15 cellular contexts compared by ENCODE assay signal in the genomic region with DNA sequence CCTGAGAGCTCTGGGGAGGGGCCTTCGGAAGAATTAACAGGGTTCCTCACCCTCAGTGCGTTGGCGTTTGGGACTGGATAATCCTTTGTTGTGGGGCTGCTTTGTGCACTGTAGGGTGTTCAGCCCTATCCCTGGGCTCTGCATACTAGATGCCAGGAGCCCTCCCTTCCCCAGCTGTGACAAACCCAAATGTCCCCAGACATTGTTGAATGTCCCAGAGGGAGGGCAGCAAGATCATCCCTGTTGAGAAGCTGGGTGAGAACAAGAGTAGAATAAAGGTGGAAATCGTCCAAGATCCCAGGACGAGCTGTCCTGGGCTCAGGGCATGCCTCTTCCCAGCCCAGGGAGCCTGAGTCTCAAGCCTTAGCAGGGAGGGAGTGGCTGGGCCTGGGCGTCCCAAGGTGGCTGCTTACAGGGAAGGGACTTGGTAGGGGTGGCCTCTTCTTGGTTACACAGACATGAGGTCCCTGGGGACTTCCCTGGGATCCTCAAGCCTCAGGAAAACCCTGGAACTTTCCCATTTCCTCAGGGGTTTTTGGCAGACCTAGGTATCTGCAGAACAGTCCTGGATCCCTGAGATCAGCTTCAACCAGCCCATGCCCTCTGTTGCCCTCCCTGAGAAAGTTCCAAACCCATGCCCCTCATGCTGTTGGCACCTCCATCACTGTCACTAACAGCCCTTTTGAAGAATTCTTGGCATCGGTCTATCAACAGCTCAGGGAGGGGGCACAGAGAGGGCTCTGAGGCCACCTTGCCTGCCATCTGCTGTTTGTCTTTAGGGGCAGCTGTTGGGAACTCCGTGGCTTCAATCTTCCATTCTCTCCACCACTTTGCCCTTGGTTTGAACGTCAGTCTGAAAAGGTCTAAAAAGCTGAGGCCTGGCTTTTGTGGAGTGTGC. TPM values are rescaled to one million over a fixed set of nuclear protein-coding genes. Genes with fewer than 3 reads are reported as not detected.
DNase-seq lines count a peak whose midpoint lies in the region; ATAC-seq and TF ChIP-seq lines count a peak whose summit lies in the region.
"Had no signal": no experiment of that assay in that cellular context is flagged by ENCODE, and none has a peak within 500 bp of the region (broad histone marks: within the 10 kb centered on the region; RNA-seq: fewer than 3 reads in every experiment).

No MANE protein-coding gene starts in this region.

- no peak for TF ChIP-seq POLR2A in Peyer's patch (IDR thresholded peaks at IDR 0.05)

- no peak for TF ChIP-seq CTCF in RWPE2 (IDR thresholded peaks at IDR 0.05; ENCODE audit: poor library complexity, severe bottlenecking)
- no peak for TF ChIP-seq CTCF in lower lobe of right lung (IDR thresholded peaks at IDR 0.05)
- no peak for TF ChIP-seq CTCF in psoas muscle (IDR thresholded peaks at IDR 0.05)
- no peak for TF ChIP-seq CTCF in Peyer's patch (IDR thresholded peaks at IDR 0.05)

- H3K36me3 ChIP-seq in RWPE2 (ENCODE audit: low read depth) (no peaks in the 10 kb centered on the region), lower lobe of right lung (no peaks in the 10 kb centered on the region), psoas muscle (ENCODE audit: insufficient read depth in 1 of 2, low read depth in 1 of 2) (no peaks in the 10 kb centered on the region), Peyer's patch (no peaks in the 10 kb centered on the region)
- H3K36me3 ChIP-seq: gastrocnemius medialis, thoracic aorta had no signal

- H3K4me1 ChIP-seq in RWPE2 (ENCODE audit: insufficient read depth, poor library complexity, severe bottlenecking) (no peaks in the 10 kb centered on the region), lower lobe of right lung (peaks cover 7% of the 10 kb centered on the region), psoas muscle (no peaks in the 10 kb centered on the region), Peyer's patch (no peaks in the 10 kb centered on the region)
- H3K4me1 ChIP-seq: gastrocnemius medialis had no signal

- no peaks in the 10 kb centered on the region for H3K9me3 ChIP-seq in RWPE2 (ENCODE audit: severe bottlenecking)
- no peaks in the 10 kb centered on the region for H3K9me3 ChIP-seq in lower lobe of right lung
- no peaks in the 10 kb centered on the region for H3K9me3 ChIP-seq in psoas muscle
- H3K9me3 ChIP-seq in Peyer's patch, result no peaks in the 10 kb centered on the region
- H3K9me3 ChIP-seq: gastrocnemius medialis, thoracic aorta had no signal

- H3K4me3 ChIP-seq in RWPE2 (ENCODE audit: severe bottlenecking) (no peak overlapping the region), lower lobe of right lung (no peak overlapping the region), psoas muscle (no peak overlapping the region), Peyer's patch (no peak overlapping the region)
- H3K4me3 ChIP-seq: gastrocnemius medialis, PC-9, thoracic aorta had no signal

- no peak overlapping the region for H3K27ac ChIP-seq in RWPE2 (ENCODE audit: poor library complexity, severe bottlenecking)
- H3K27ac ChIP-seq in lower lobe of right lung, result no peak overlapping the region
- no peak overlapping the region for H3K27ac ChIP-seq in psoas muscle
- H3K27ac ChIP-seq in Peyer's patch, result no peak overlapping the region
- H3K27ac ChIP-seq: epithelial cell of prostate, gastrocnemius medialis, PC-9, thoracic aorta had no signal

- ATAC-seq in RWPE2 (ENCODE audit: low read depth) (0 out of 3 replicates have a peak, but pooled peaks have one; percentile 23), lower lobe of right lung (no peak), psoas muscle (no peak)
- ATAC-seq: stimulated activated effector memory CD8-positive, alpha-beta T cell treated with anti-CD3 and anti-CD28 coated beads, Interleukin-12 subunit alpha, Interleukin-12 subunit beta, amount 100 ng/mL, for 72 hours had no signal

- H3K27me3 ChIP-seq in RWPE2 (ENCODE audit: insufficient read depth, poor library complexity, severe bottlenecking), result no peaks in the 10 kb centered on the region
- H3K27me3 ChIP-seq in lower lobe of right lung (ENCODE audit: low read depth), result peaks cover 5% of the 10 kb centered on the region
- peaks cover 0 to 8% (median 4%) of the 10 kb centered on the region in 3 donors for H3K27me3 ChIP-seq in psoas muscle (ENCODE audit: insufficient read depth in 3 of 3, low read length in 2 of 3)
- H3K27me3 ChIP-seq in Peyer's patch, result no peaks in the 10 kb centered on the region
- H3K27me3 ChIP-seq: gastrocnemius medialis had no signal

- intact Hi-C loops in lower lobe of right lung (cut with DNase I), result no loop called here
- intact Hi-C loops in psoas muscle (cut with DNase I), result no loop called here

- in situ Hi-C loops in G401 (cut with HindIII; ENCODE audit: low sequenced_read_pairs), result no loop called here

- DNase-seq in G401 (ENCODE audit: low spot score) (peak; percentile 81), NCI-H1092 treated with DMSO at 0.1 percent for 48 hours (lab: John Stamatoyannopoulos, UW) (peak; percentile 54), RWPE2 (ENCODE audit: low spot score) (no peak), lower lobe of right lung (peak; percentile 18), MV-4-11 (lab: John Stamatoyannopoulos, UW) (no peak), psoas muscle (no peak), Peyer's patch (no peak)
- DNase-seq: activated CD4-positive, alpha-beta T cell treated with anti-CD3 and anti-CD28 coated beads, Interleukin-2, amount 50 U/mL, for 48 hours; activated naive CD4-positive, alpha-beta T cell treated with anti-CD3 and anti-CD28 coated beads, Interleukin-2, amount 50 U/mL, for 16 hours; gastrocnemius medialis; PC-9; SW 1271 had no signal

- 43 to 56% (median 52%) methylated on average over 9 of the region's 9 CpGs for WGBS in psoas muscle, 3 donors

RNA-seq across cellular contexts. Expression of gene GOLGA7B, which starts 53.7 kb away (rescaled TPM):
- total RNA-seq in G401 (2014; rRNA removed; shearing (Covaris generic)), result 0.12 TPM in 1 of 2 replicates, not detected in the other
- total RNA-seq in lower lobe of right lung, result 1.0 TPM
- total RNA-seq in psoas muscle, result 1 to 10 TPM in 2 of 4 donors, under 1 TPM in 2; 0.19 to 4.1 (median 0.99) TPM
- polyA plus RNA-seq in psoas muscle, result 1 to 10 TPM in 1 of 3 donors, under 1 TPM in 2; 0.46 to 1.6 (median 0.77) TPM
- total RNA-seq in Peyer's patch, result under 1 TPM; 0.27 to 0.88 (median 0.79) TPM

Comparison
In these comparisons a context has a peak if more than half of its experiments do, and no peak if none do; other contexts are left out.
1. DNase-seq: peak in G401 (single experiment), NCI-H1092 treated with DMSO at 0.1 percent for 48 hours (single experiment) and lower lobe of right lung (single experiment); none in RWPE2 (single experiment), MV-4-11 (single experiment), psoas muscle (0 of 2) and Peyer's patch (0 of 3).